In genomic region chr18:7390731-7391492, GRCh38 we compare ENCODE assay signal across 37 cellular contexts.
"Had no signal": no experiment of that assay in that cellular context is flagged by ENCODE, and none has a peak within 500 bp of the region (broad histone marks: within the 10 kb centered on the region; RNA-seq: fewer than 3 reads in every experiment).

No MANE protein-coding gene starts in this region.

- H3K27ac ChIP-seq: adrenal gland, body of pancreas, brain microvascular endothelial cell, breast epithelium, cardiac muscle cell, VCaP had no signal

- H3K4me3 Mint-ChIP-seq: activated B cell treated with CpG ODN at 0.5 μM for 24 hours; activated CD4-positive, alpha-beta memory T cell treated with anti-CD3 and anti-CD28 coated beads for 36 hours; activated CD4-positive, alpha-beta T cell treated with anti-CD3 and anti-CD28 coated beads, Interleukin-2, amount 10 ng/mL, durations not matched to agents 24 days and 14 days; activated CD8-positive, alpha-beta T cell treated with anti-CD3 and anti-CD28 coated beads for 36 hours; activated naive CD4-positive, alpha-beta T cell treated with anti-CD3 and anti-CD28 coated beads for 36 hours; activated naive CD8-positive, alpha-beta T cell treated with anti-CD3 and anti-CD28 coated beads for 36 hours; activated T-cell treated with anti-CD3 and anti-CD28 coated beads, Interleukin-2, amount 50 U/mL, for 4 hours; activated T-cell treated with anti-CD3 and anti-CD28 coated beads, Interleukin-2, amount 50 U/mL, for 72 hours; activated T-helper 1 cell treated with anti-CD3 and anti-CD28 coated beads, Interleukin-12 subunit alpha, Interleukin-12 subunit beta, Interleukin-2, Interleukin-4 antibody, amounts not matched to agents 30 ng/mL and 10 ng/mL and 1 ng/mL, durations not matched to agents 14 hours and 24 hours and 36 hours; activated T-helper 17 cell treated with anti-CD3 and anti-CD28 coated beads, Interleukin-2, amount 50 U/mL, for 72 hours; T-helper 1 cell treated with Interleukin-12 subunit alpha and Interleukin-12 subunit beta and Interleukin-4 antibody, amounts not matched to agents 30 μg/mL and 1 μg/mL, for 36 hours; T-helper 2 cell treated with Interferon-gamma antibody and Interleukin-4, amounts not matched to agents 5 μg/mL and 100 μg/mL, for 36 hours had no signal

- H3K27me3 Mint-ChIP-seq: activated B cell treated with CpG ODN at 0.5 μM for 24 hours; activated CD4-positive, alpha-beta memory T cell treated with anti-CD3 and anti-CD28 coated beads for 36 hours; activated CD4-positive, alpha-beta T cell treated with anti-CD3 and anti-CD28 coated beads, Interleukin-2, amount 10 ng/mL, durations not matched to agents 24 days and 14 days; activated CD8-positive, alpha-beta T cell treated with anti-CD3 and anti-CD28 coated beads for 36 hours; activated naive CD8-positive, alpha-beta T cell treated with anti-CD3 and anti-CD28 coated beads for 36 hours; activated T-helper 17 cell treated with anti-CD3 and anti-CD28 coated beads, Interleukin-2, amount 50 U/mL, for 72 hours had no signal

- DNase-seq: activated B cell treated with CpG ODN at 0.5 μM for 24 hours; activated CD4-positive, alpha-beta memory T cell treated with anti-CD3 and anti-CD28 coated beads for 36 hours; activated CD4-positive, alpha-beta T cell treated with anti-CD3 and anti-CD28 coated beads for 4 hours; activated CD4-positive, alpha-beta T cell treated with anti-CD3 and anti-CD28 coated beads, Interleukin-2, amount 10 ng/mL, durations not matched to agents 24 days and 14 days; activated CD4-positive, alpha-beta T cell treated with anti-CD3 and anti-CD28 coated beads, Interleukin-2, amount 50 U/mL, for 1 hour; activated CD4-positive, alpha-beta T cell treated with anti-CD3 and anti-CD28 coated beads, Interleukin-2, amount 50 U/mL, for 4 hours; activated CD4-positive, CD25-positive, alpha-beta regulatory T cell treated with anti-CD3 and anti-CD28 coated beads, Interleukin-2, amount 50 U/mL, for 72 hours; activated CD8-positive, alpha-beta memory T cell treated with anti-CD3 and anti-CD28 coated beads, Interleukin-2, amount 50 U/mL, for 4 hours; activated CD8-positive, alpha-beta T cell treated with anti-CD3 and anti-CD28 coated beads for 36 hours; activated effector memory CD4-positive, alpha-beta T cell treated with anti-CD3 and anti-CD28 coated beads, Interleukin-2, amount 50 U/mL, for 16 hours; activated gamma-delta T cell treated with Interleukin-2 at 50 U/mL for 16 hours; activated naive CD4-positive, alpha-beta T cell; activated naive CD4-positive, alpha-beta T cell treated with anti-CD3 and anti-CD28 coated beads for 36 hours; activated naive CD4-positive, alpha-beta T cell treated with anti-CD3 and anti-CD28 coated beads, Interleukin-2, amount 50 U/mL, for 16 hours; activated naive CD8-positive, alpha-beta T cell treated with anti-CD3 and anti-CD28 coated beads for 36 hours; activated T-cell treated with anti-CD3 and anti-CD28 coated beads for 4 hours; activated T-cell treated with anti-CD3 and anti-CD28 coated beads, Interleukin-2, amount 50 U/mL, for 1 hour; activated T-cell treated with anti-CD3 and anti-CD28 coated beads, Interleukin-2, amount 50 U/mL, for 4 hours; activated T-cell treated with anti-CD3 and anti-CD28 coated beads, Interleukin-2, amount 50 U/mL, for 72 hours; amniotic stem cell; aorta; brain microvascular endothelial cell; caudate nucleus; SW 1271; T-helper 1 cell; T-helper 2 cell; T-helper 9 cell had no signal

- H3K9me3 ChIP-seq: adrenal gland, body of pancreas, breast epithelium had no signal

- H3K4me1 Mint-ChIP-seq: activated B cell treated with CpG ODN at 0.5 μM for 24 hours; activated CD4-positive, alpha-beta T cell treated with anti-CD3 and anti-CD28 coated beads, Interleukin-2, amount 10 ng/mL, durations not matched to agents 24 days and 14 days; activated naive CD8-positive, alpha-beta T cell treated with anti-CD3 and anti-CD28 coated beads for 36 hours; activated T-helper 17 cell treated with anti-CD3 and anti-CD28 coated beads, Interleukin-2, amount 50 U/mL, for 72 hours had no signal

- H3K4me3 ChIP-seq: adrenal gland, body of pancreas, breast epithelium, cardiac muscle cell had no signal

- H3K9me3 Mint-ChIP-seq: activated CD8-positive, alpha-beta T cell treated with anti-CD3 and anti-CD28 coated beads for 36 hours; activated T-cell treated with anti-CD3 and anti-CD28 coated beads, Interleukin-2, amount 50 U/mL, for 4 hours had no signal

- ATAC-seq: activated CD8-positive, alpha-beta T cell treated with anti-CD3 and anti-CD28 coated beads for 36 hours; activated naive CD4-positive, alpha-beta T cell treated with anti-CD3 and anti-CD28 coated beads, Interleukin-2, amount 50 U/mL, for 72 hours; activated T-cell treated with anti-CD3 and anti-CD28 coated beads, Interleukin-2, amount 50 U/mL, for 4 hours; activated T-cell treated with anti-CD3 and anti-CD28 coated beads, Interleukin-2, amount 50 U/mL, for 72 hours; activated T-helper 17 cell treated with anti-CD3 and anti-CD28 coated beads, Interleukin-2, amount 50 U/mL, for 72 hours; body of pancreas had no signal

- H3K27ac Mint-ChIP-seq: activated B cell treated with CpG ODN at 0.5 μM for 24 hours; activated CD4-positive, alpha-beta memory T cell treated with anti-CD3 and anti-CD28 coated beads for 36 hours; activated CD4-positive, alpha-beta T cell treated with anti-CD3 and anti-CD28 coated beads, Interleukin-2, amount 10 ng/mL, durations not matched to agents 24 days and 14 days; activated CD8-positive, alpha-beta T cell treated with anti-CD3 and anti-CD28 coated beads for 36 hours; activated naive CD4-positive, alpha-beta T cell treated with anti-CD3 and anti-CD28 coated beads for 36 hours; activated naive CD4-positive, alpha-beta T cell treated with anti-CD3 and anti-CD28 coated beads, Interleukin-2, amount 50 U/mL, for 72 hours; activated naive CD8-positive, alpha-beta T cell treated with anti-CD3 and anti-CD28 coated beads for 36 hours; activated T-cell treated with anti-CD3 and anti-CD28 coated beads, Interleukin-2, amount 50 U/mL, for 72 hours; activated T-helper 1 cell treated with anti-CD3 and anti-CD28 coated beads, Interleukin-12 subunit alpha, Interleukin-12 subunit beta, Interleukin-2, Interleukin-4 antibody, amounts not matched to agents 30 ng/mL and 10 ng/mL and 1 ng/mL, durations not matched to agents 14 hours and 24 hours and 36 hours; activated T-helper 17 cell treated with anti-CD3 and anti-CD28 coated beads, Interleukin-2, amount 50 U/mL, for 72 hours; T-helper 1 cell treated with Interleukin-12 subunit alpha and Interleukin-12 subunit beta and Interleukin-4 antibody, amounts not matched to agents 30 μg/mL and 1 μg/mL, for 36 hours; T-helper 2 cell treated with Interferon-gamma antibody and Interleukin-4, amounts not matched to agents 5 μg/mL and 100 μg/mL, for 36 hours had no signal

- H3K27me3 ChIP-seq: adrenal gland, body of pancreas, brain microvascular endothelial cell, breast epithelium, cardiac muscle cell had no signal

- H3K36me3 Mint-ChIP-seq: activated CD4-positive, alpha-beta memory T cell treated with anti-CD3 and anti-CD28 coated beads for 36 hours; activated naive CD8-positive, alpha-beta T cell treated with anti-CD3 and anti-CD28 coated beads for 36 hours had no signal

- H3K4me1 ChIP-seq: adrenal gland, body of pancreas, breast epithelium had no signal

- H3K36me3 ChIP-seq: adrenal gland, brain microvascular endothelial cell, breast epithelium, cardiac muscle cell had no signal
